In the genomic region with DNA sequence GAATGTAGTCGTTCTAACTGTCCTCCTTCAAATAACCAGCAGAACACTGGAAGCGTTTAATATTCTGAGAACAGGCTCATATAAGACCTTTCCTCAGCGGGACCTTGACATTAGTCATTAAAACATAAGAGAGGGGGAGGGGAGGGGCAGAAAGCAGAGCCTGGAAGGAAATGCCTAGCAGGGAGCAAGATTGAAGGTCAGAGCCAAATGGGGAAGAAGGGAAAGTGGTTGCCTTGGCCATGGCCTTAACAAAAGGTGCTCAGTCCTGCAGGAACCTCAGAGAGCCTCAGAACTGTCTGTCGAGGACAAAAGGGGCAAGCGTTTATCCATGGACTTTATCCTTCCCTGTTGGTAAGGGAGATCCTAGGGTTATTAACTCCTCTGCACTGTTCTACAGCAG, we compare ENCODE assay signal across 11 cellular contexts. TPM values are rescaled to one million over a fixed set of nuclear protein-coding genes. Genes with fewer than 3 reads are reported as not detected.
DNase-seq lines count a peak whose midpoint lies in the region; ATAC-seq and TF ChIP-seq lines count a peak whose summit lies in the region.
"Had no signal": no experiment of that assay in that cellular context is flagged by ENCODE, and none has a peak within 500 bp of the region (broad histone marks: within the 10 kb centered on the region; RNA-seq: fewer than 3 reads in every experiment).

No MANE protein-coding gene starts in this region.

- peak overlapping the region; percentile 64 to 65 for H3K9ac ChIP-seq in duodenal mucosa (ENCODE audit: low read depth in 1 of 2, low read length in 2 of 2)

- POLR2A ChIA-PET in naive thymus-derived CD4-positive, alpha-beta T cell (lab: Charles Lee), result no interaction called here

- DNase-seq in activated naive CD4-positive, alpha-beta T cell treated with anti-CD3 and anti-CD28 coated beads, Interleukin-2, amount 10 ng/mL, durations not matched to agents 7 days and 5 days, result no peak
- no peak for DNase-seq in activated naive CD4-positive, alpha-beta T cell treated with anti-CD3 and anti-CD28 coated beads for 36 hours
- DNase-seq in naive thymus-derived CD4-positive, alpha-beta T cell, result no peak
- no peak for DNase-seq in uterus
- DNase-seq in SKM-1 (lab: John Stamatoyannopoulos, UW; ENCODE audit: unreplicated experiment), result no peak
- no peak for DNase-seq in NCI-H748 treated with DMSO at 0.1 percent for 48 hours (lab: John Stamatoyannopoulos, UW)
- DNase-seq: NCI-H510A had no signal

- H3K9me3 ChIP-seq in duodenal mucosa (ENCODE audit: control insufficient read depth in 1 of 2, low read length in 2 of 2) (no peaks in the 10 kb centered on the region), uterus (no peaks in the 10 kb centered on the region)
- no peaks in the 10 kb centered on the region for H3K9me3 ChIP-seq in naive thymus-derived CD4-positive, alpha-beta T cell (ENCODE audit: control insufficient read depth in 2 of 3, low read length in 3 of 3)
- H3K9me3 ChIP-seq: HAP-1 had no signal

- H3K27ac ChIP-seq in duodenal mucosa (ENCODE audit: low read depth, low read length) (no peak overlapping the region), uterus (peak overlapping the region; percentile 76 to 86)
- no peak overlapping the region for H3K27ac ChIP-seq in naive thymus-derived CD4-positive, alpha-beta T cell (ENCODE audit: low read depth, low read length)

- H3K4me1 ChIP-seq in duodenal mucosa (ENCODE audit: control insufficient read depth in 1 of 2, insufficient read depth in 2 of 2, low read length in 2 of 2) (peaks cover 16 to 23% of the 10 kb centered on the region in 2 donors), uterus (no peaks in the 10 kb centered on the region)
- no peaks in the 10 kb centered on the region for H3K4me1 ChIP-seq in naive thymus-derived CD4-positive, alpha-beta T cell (ENCODE audit: control insufficient read depth in 2 of 2, insufficient read depth in 2 of 2, low read length in 2 of 2)
- H3K4me1 ChIP-seq: HAP-1 had no signal

- TF ChIP-seq POLR2A in uterus (IDR thresholded peaks at IDR 0.05), result no peak

- H3K9me3 Mint-ChIP-seq in activated naive CD4-positive, alpha-beta T cell treated with anti-CD3 and anti-CD28 coated beads, Interleukin-2, amount 10 ng/mL, durations not matched to agents 7 days and 5 days, result no peaks in the 10 kb centered on the region
- no peaks in the 10 kb centered on the region for H3K9me3 Mint-ChIP-seq in activated naive CD4-positive, alpha-beta T cell treated with anti-CD3 and anti-CD28 coated beads for 36 hours
- peaks cover 0 to 5% (median 0%) of the 10 kb centered on the region in 11 donors for H3K9me3 Mint-ChIP-seq in naive thymus-derived CD4-positive, alpha-beta T cell

- intact Hi-C loops in activated naive CD4-positive, alpha-beta T cell treated with anti-CD3 and anti-CD28 coated beads for 36 hours (cut with micrococcal nuclease), result no loop called here
- intact Hi-C loops in naive thymus-derived CD4-positive, alpha-beta T cell (cut with micrococcal nuclease), result no loop called here
- intact Hi-C loops in uterus (cut with DNase I; ENCODE audit: low total_unique reads), result no loop called here

- H3K27me3 ChIP-seq in duodenal mucosa (ENCODE audit: control insufficient read depth in 1 of 2, insufficient read depth in 2 of 2, low read length in 2 of 2) (peaks cover 0 to 3% of the 10 kb centered on the region in 2 donors), uterus (no peaks in the 10 kb centered on the region)
- H3K27me3 ChIP-seq in naive thymus-derived CD4-positive, alpha-beta T cell (ENCODE audit: control insufficient read depth in 2 of 2, insufficient read depth in 2 of 2, low read length in 2 of 2), result no peaks in the 10 kb centered on the region

- CTCF ChIA-PET in activated naive CD4-positive, alpha-beta T cell treated with anti-CD3 and anti-CD28 coated beads, Interleukin-2, amount 10 ng/mL, durations not matched to agents 7 days and 5 days (lab: Charles Lee), result no interaction called here
- CTCF ChIA-PET in activated naive CD4-positive, alpha-beta T cell treated with anti-CD3 and anti-CD28 coated beads for 36 hours (lab: Charles Lee), result no interaction called here
- CTCF ChIA-PET in naive thymus-derived CD4-positive, alpha-beta T cell (lab: Charles Lee), result no interaction called here

- H3K27ac Mint-ChIP-seq in activated naive CD4-positive, alpha-beta T cell treated with anti-CD3 and anti-CD28 coated beads, Interleukin-2, amount 10 ng/mL, durations not matched to agents 7 days and 5 days, result no peak overlapping the region
- H3K27ac Mint-ChIP-seq in activated naive CD4-positive, alpha-beta T cell treated with anti-CD3 and anti-CD28 coated beads for 36 hours, result no peak overlapping the region
- H3K27ac Mint-ChIP-seq in naive thymus-derived CD4-positive, alpha-beta T cell, result no peak overlapping the region

- ATAC-seq in naive thymus-derived CD4-positive, alpha-beta T cell, result no peak
- no peak for ATAC-seq in GM19397 (IDR thresholded peaks at IDR 0.05; ENCODE audit: unreplicated experiment)

- TF ChIP-seq CTCF in uterus (IDR thresholded peaks at IDR 0.05), result no peak

- peaks cover 7% of the 10 kb centered on the region for H3K4me1 Mint-ChIP-seq in activated naive CD4-positive, alpha-beta T cell treated with anti-CD3 and anti-CD28 coated beads, Interleukin-2, amount 10 ng/mL, durations not matched to agents 7 days and 5 days
- peaks cover 7% of the 10 kb centered on the region for H3K4me1 Mint-ChIP-seq in activated naive CD4-positive, alpha-beta T cell treated with anti-CD3 and anti-CD28 coated beads for 36 hours (ENCODE audit: low read depth)
- H3K4me1 Mint-ChIP-seq in naive thymus-derived CD4-positive, alpha-beta T cell, result peaks cover 4 to 11% (median 8%) of the 10 kb centered on the region in 7 donors

- peak overlapping the region; percentile 45 for H3K4me3 Mint-ChIP-seq in activated naive CD4-positive, alpha-beta T cell treated with anti-CD3 and anti-CD28 coated beads, Interleukin-2, amount 10 ng/mL, durations not matched to agents 7 days and 5 days
- no peak overlapping the region for H3K4me3 Mint-ChIP-seq in activated naive CD4-positive, alpha-beta T cell treated with anti-CD3 and anti-CD28 coated beads for 36 hours
- H3K4me3 Mint-ChIP-seq in naive thymus-derived CD4-positive, alpha-beta T cell, result peak overlapping the region; percentile 52 to 78 (median 65)

- H3K36me3 Mint-ChIP-seq in activated naive CD4-positive, alpha-beta T cell treated with anti-CD3 and anti-CD28 coated beads, Interleukin-2, amount 10 ng/mL, durations not matched to agents 7 days and 5 days, result no peaks in the 10 kb centered on the region
- no peaks in the 10 kb centered on the region for H3K36me3 Mint-ChIP-seq in activated naive CD4-positive, alpha-beta T cell treated with anti-CD3 and anti-CD28 coated beads for 36 hours (ENCODE audit: low read depth)
- peaks cover 0 to 6% (median 0%) of the 10 kb centered on the region in 5 donors for H3K36me3 Mint-ChIP-seq in naive thymus-derived CD4-positive, alpha-beta T cell

- peaks cover 64% of the 10 kb centered on the region for H3K27me3 Mint-ChIP-seq in activated naive CD4-positive, alpha-beta T cell treated with anti-CD3 and anti-CD28 coated beads, Interleukin-2, amount 10 ng/mL, durations not matched to agents 7 days and 5 days
- peaks cover 52% of the 10 kb centered on the region for H3K27me3 Mint-ChIP-seq in activated naive CD4-positive, alpha-beta T cell treated with anti-CD3 and anti-CD28 coated beads for 36 hours (ENCODE audit: low read depth)
- peaks cover 44 to 66% (median 52%) of the 10 kb centered on the region in 5 donors for H3K27me3 Mint-ChIP-seq in naive thymus-derived CD4-positive, alpha-beta T cell

- H3K36me3 ChIP-seq in duodenal mucosa (ENCODE audit: control insufficient read depth in 1 of 2, insufficient read depth in 2 of 2, low read length in 2 of 2) (no peaks in the 10 kb centered on the region), uterus (no peaks in the 10 kb centered on the region)
- no peaks in the 10 kb centered on the region for H3K36me3 ChIP-seq in naive thymus-derived CD4-positive, alpha-beta T cell (ENCODE audit: control insufficient read depth in 2 of 3, insufficient read depth in 3 of 3, low read length in 3 of 3)
- H3K36me3 ChIP-seq: HAP-1 had no signal

- H3K4me3 ChIP-seq in duodenal mucosa (ENCODE audit: low read depth in 1 of 2, low read length in 2 of 2), result peak overlapping the region; percentile 77 to 88
- H3K4me3 ChIP-seq in naive thymus-derived CD4-positive, alpha-beta T cell (ENCODE audit: low read length), result no peak overlapping the region
- peak overlapping the region; percentile 68 to 85 for H3K4me3 ChIP-seq in uterus
- H3K4me3 ChIP-seq: HAP-1 had no signal

RNA-seq across cellular contexts. Expression of a gene that starts 0.9 kb away (rescaled TPM):
- total RNA-seq in activated naive CD4-positive, alpha-beta T cell treated with anti-CD3 and anti-CD28 coated beads for 36 hours, result not detected
- total RNA-seq in naive thymus-derived CD4-positive, alpha-beta T cell, result not detected
- polyA plus RNA-seq in naive thymus-derived CD4-positive, alpha-beta T cell, result not detected
- total RNA-seq in uterus, result 10 to 100 TPM; 24.1 to 36.2 (median 24.9) TPM
- total RNA-seq: mononuclear cell had no signal

Comparison
In these comparisons a context has a peak if more than half of its experiments do, and no peak if none do; other contexts are left out.
1. H3K27ac ChIP-seq: peak in uterus (2 of 2); none in duodenal mucosa (single experiment) and naive thymus-derived CD4-positive, alpha-beta T cell (single experiment).
2. RNA of a gene that starts 0.9 kb away (total RNA-seq): 24.1 to 36.2 TPM in uterus; not detected in activated naive CD4-positive, alpha-beta T cell treated with anti-CD3 and anti-CD28 coated beads for 36 hours and not detected in naive thymus-derived CD4-positive, alpha-beta T cell; every median in the first group is over 10 times any median in the second.